In the genomic region with DNA sequence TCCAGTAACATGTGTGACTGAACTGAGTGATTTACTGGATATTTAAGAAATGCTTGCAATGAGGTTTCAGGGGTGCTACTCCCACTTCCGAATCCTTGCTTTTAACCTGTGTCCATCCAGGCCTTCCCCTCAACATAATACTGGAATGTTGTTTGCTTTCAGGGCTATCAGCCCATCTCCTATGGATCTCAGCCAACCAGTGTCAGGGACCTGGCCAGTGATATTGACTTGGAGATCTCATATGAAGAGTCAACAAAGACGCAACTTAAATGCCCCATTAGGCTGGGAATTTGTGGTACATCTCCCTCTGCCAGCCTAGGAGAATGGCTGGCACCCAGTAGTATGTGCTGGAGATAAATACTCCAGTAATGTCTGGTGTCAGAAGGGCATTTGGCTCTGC, we compare ENCODE assay signal across 1 cellular context.
TF ChIP-seq lines count a peak whose summit lies in the region.

No MANE protein-coding gene starts in this region.

TF ChIP-seq in liver, 16 proteins besides CTCF, POLR2A, EP300 and RAD21 (continued from another document):
- TF ChIP-seq, protein P1, sequence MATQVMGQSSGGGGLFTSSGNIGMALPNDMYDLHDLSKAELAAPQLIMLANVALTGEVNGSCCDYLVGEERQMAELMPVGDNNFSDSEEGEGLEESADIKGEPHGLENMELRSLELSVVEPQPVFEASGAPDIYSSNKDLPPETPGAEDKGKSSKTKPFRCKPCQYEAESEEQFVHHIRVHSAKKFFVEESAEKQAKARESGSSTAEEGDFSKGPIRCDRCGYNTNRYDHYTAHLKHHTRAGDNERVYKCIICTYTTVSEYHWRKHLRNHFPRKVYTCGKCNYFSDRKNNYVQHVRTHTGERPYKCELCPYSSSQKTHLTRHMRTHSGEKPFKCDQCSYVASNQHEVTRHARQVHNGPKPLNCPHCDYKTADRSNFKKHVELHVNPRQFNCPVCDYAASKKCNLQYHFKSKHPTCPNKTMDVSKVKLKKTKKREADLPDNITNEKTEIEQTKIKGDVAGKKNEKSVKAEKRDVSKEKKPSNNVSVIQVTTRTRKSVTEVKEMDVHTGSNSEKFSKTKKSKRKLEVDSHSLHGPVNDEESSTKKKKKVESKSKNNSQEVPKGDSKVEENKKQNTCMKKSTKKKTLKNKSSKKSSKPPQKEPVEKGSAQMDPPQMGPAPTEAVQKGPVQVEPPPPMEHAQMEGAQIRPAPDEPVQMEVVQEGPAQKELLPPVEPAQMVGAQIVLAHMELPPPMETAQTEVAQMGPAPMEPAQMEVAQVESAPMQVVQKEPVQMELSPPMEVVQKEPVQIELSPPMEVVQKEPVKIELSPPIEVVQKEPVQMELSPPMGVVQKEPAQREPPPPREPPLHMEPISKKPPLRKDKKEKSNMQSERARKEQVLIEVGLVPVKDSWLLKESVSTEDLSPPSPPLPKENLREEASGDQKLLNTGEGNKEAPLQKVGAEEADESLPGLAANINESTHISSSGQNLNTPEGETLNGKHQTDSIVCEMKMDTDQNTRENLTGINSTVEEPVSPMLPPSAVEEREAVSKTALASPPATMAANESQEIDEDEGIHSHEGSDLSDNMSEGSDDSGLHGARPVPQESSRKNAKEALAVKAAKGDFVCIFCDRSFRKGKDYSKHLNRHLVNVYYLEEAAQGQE (IDR thresholded peaks at IDR 0.05), result no peak
- TF ChIP-seq, protein P2, sequence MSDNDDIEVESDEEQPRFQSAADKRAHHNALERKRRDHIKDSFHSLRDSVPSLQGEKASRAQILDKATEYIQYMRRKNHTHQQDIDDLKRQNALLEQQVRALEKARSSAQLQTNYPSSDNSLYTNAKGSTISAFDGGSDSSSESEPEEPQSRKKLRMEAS (IDR thresholded peaks at IDR 0.05), result peak; percentile 74
- TF ChIP-seq FOXA1 (IDR thresholded peaks at IDR 0.05) (peak; percentile 79), RXRA (IDR thresholded peaks at IDR 0.05) (peak; percentile 65 to 74), HNF4A (conservative IDR thresholded peaks at IDR 0.05) (peak; percentile 35 to 57), FOXA2 (IDR thresholded peaks at IDR 0.05) (peak; percentile 90)
